ENCODE assay signal across 8 cellular contexts in the genomic region with DNA sequence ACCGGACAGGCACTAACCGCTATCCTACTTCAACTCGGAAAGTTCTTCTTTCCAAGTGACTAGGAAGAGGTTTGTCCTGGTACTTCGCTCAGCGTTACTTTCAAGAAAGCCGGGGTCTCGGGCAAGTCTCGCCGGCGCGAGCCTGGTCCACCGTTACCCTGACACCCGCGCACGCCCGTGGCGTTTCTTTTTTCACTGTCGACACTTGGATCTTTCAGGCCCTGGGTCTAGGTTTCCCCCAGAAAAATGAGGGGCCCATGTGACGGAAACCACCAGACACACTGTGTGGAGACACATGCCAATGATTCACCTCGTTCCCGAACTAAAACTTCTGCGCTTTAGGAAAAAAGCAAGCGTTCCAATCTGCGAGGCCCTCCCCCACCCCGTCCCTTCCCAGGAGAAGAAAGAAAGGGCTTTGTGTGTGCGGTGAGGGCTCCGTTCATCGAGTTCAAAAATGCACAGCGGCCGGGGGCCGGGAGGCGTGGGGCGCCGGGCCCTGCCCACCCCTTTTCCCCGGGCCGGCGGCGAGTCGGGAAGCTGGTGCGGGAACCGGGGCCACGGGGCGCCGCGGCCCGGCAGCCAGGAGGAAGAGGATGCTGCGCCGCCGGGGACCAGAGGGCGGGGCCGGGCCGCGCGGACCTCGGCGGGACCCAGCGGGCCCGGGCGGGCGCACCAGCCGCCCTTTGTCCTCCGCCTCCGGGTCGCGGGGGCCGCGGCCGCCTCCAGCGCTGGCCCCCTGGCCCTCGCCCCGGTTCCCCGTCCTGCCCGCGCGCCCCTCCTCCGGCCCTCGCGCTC. TPM values are rescaled to one million over a fixed set of nuclear protein-coding genes. Genes with fewer than 3 reads are reported as not detected.
DNase-seq lines count a peak whose midpoint lies in the region; ATAC-seq and TF ChIP-seq lines count a peak whose summit lies in the region.

No MANE protein-coding gene starts in this region.

- peak; percentile 41 for DNase-seq in EH (ENCODE audit: low read depth)
- no peak for DNase-seq in OCI-LY7 (ENCODE audit: low spot score)
- peak; percentile 69 for DNase-seq in ecto neural progenitor cell (ENCODE audit: low spot score)
- peak in 1 of 2 donors; percentile 13 for DNase-seq in memory B cell (ENCODE audit: low spot score in 2 of 2)
- DNase-seq in NCI-H1436 treated with DMSO at 0.1 percent for 48 hours (lab: John Stamatoyannopoulos, UW), result no peak

- H3K79me2 ChIP-seq in OCI-LY7 (ENCODE audit: insufficient read depth, low read depth, low read length), result no peaks in the 10 kb centered on the region

- intact Hi-C loops in OCI-LY7 (cut with micrococcal nuclease; ENCODE audit: unreplicated experiment), result no loop called here

- peak overlapping the region; percentile 71 for H3K4me3 ChIP-seq in OCI-LY7 (ENCODE audit: low read depth, low read length, poor library complexity, severe bottlenecking)

- no peaks in the 10 kb centered on the region for H4K20me1 ChIP-seq in OCI-LY7 (ENCODE audit: insufficient read depth, low read length)

- CTCF ChIA-PET in OCI-LY7 (lab: Charles Lee; ENCODE audit: unreplicated experiment), result no interaction called here

- H3K9me3 Mint-ChIP-seq in memory B cell, result peaks cover 3% of the 10 kb centered on the region

- no peak for TF ChIP-seq CTCF in OCI-LY7 (conservative IDR thresholded peaks at IDR 0.05; ENCODE audit: low read length)

- no peak overlapping the region for H3K27ac ChIP-seq in OCI-LY7 (ENCODE audit: low read depth, low read length, poor library complexity, severe bottlenecking)
- H3K27ac ChIP-seq in temporal lobe (ENCODE audit: low read depth, low read length), result peak overlapping the region; percentile 38

- H3K4me3 Mint-ChIP-seq in memory B cell, result peak overlapping the region; percentile 75

- peaks cover 19% of the 10 kb centered on the region for H3K4me1 ChIP-seq in OCI-LY7 (ENCODE audit: insufficient read depth, low read length, poor library complexity, severe bottlenecking)

- POLR2A ChIA-PET in OCI-LY7 (lab: Charles Lee), result interaction anchor here (1.9 kb wide), 1 partner anchor 8 kb away, joined by 7 read pairs; no protein-coding TSS in a partner anchor

- H3K27ac Mint-ChIP-seq in memory B cell, result peak overlapping the region; percentile 28

- ATAC-seq in memory B cell (ENCODE audit: low read depth) (no peak), GM19467 (IDR thresholded peaks at IDR 0.05; ENCODE audit: unreplicated experiment) (no peak), HG03175 (IDR thresholded peaks at IDR 0.05; ENCODE audit: unreplicated experiment) (no peak)

- BruUV-seq in OCI-LY7 (replicated peaks; lab: Mats Ljungman, UMichigan), result no TSS peak

- peaks cover 4% of the 10 kb centered on the region for H3K36me3 Mint-ChIP-seq in memory B cell

- H3K4me2 ChIP-seq in OCI-LY7 (ENCODE audit: low read length), result no peak overlapping the region

- no peak overlapping the region for H2AFZ ChIP-seq in OCI-LY7 (ENCODE audit: low read length)

- H3K27me3 Mint-ChIP-seq in memory B cell, result peaks cover 19% of the 10 kb centered on the region

- H3K36me3 ChIP-seq in OCI-LY7 (ENCODE audit: insufficient read depth, low read length), result no peaks in the 10 kb centered on the region

- no peaks in the 10 kb centered on the region for H3K9me3 ChIP-seq in OCI-LY7 (ENCODE audit: low read length)

- H3K4me1 Mint-ChIP-seq in memory B cell, result peaks cover 5% of the 10 kb centered on the region

- no peaks in the 10 kb centered on the region for H3K9me2 ChIP-seq in OCI-LY7 (ENCODE audit: insufficient read depth, low read length)

RNA-seq across cellular contexts. Expression of a gene that starts 2.6 kb away (rescaled TPM):
- 0.18 and 0.85 TPM in 2 replicates for total RNA-seq in OCI-LY7 (2014; rRNA removed; shearing (Covaris generic))
- 2.8 and 4.0 TPM in 2 replicates for total RNA-seq in OCI-LY7 (2022)
- total RNA-seq in temporal lobe, result 12.5 TPM

Comparison
In these comparisons a context has a peak if more than half of its experiments do, and no peak if none do; other contexts are left out.
1. DNase-seq: peak in EH (single experiment) and ecto neural progenitor cell (single experiment); none in OCI-LY7 (single experiment) and NCI-H1436 treated with DMSO at 0.1 percent for 48 hours (single experiment).